In the genomic region with DNA sequence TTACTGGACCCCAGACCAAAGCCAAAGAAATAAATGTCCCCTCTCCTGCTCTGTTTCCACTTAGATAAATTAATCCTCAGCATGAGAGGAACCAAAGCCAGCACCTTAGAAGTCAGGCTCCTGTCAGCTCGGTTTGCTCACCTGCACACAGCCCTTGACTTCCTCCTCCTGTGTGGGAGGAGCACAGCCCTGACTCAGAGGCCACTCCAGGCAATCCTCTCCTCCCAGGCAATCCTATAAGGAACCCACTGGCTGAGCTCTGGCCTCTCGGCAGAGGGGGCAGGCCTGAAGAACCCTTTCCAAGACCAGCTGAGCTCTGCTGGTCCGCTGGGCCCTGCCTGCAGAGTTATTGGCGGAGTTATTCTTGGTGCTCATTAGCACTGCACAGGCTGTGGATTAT, we compare ENCODE assay signal across 11 cellular contexts. TPM values are rescaled to one million over a fixed set of nuclear protein-coding genes. Genes with fewer than 3 reads are reported as not detected.
DNase-seq lines count a peak whose midpoint lies in the region; ATAC-seq, FAIRE-seq and TF ChIP-seq lines count a peak whose summit lies in the region.
"Had no signal": no experiment of that assay in that cellular context is flagged by ENCODE, and none has a peak within 500 bp of the region (broad histone marks: within the 10 kb centered on the region; RNA-seq: fewer than 3 reads in every experiment).

No MANE protein-coding gene starts in this region.

- H3K36me3 Mint-ChIP-seq in activated CD4-positive, alpha-beta T cell treated with anti-CD3 and anti-CD28 coated beads, Interleukin-2, amount 10 ng/mL, durations not matched to agents 24 days and 14 days (ENCODE audit: low read depth): peaks cover 2% of the 10 kb centered on the region
- H3K36me3 Mint-ChIP-seq: IgD-negative memory B cell had no signal

- peaks cover 71% of the 10 kb centered on the region for H3K4me1 Mint-ChIP-seq in activated CD4-positive, alpha-beta T cell treated with anti-CD3 and anti-CD28 coated beads, Interleukin-2, amount 10 ng/mL, durations not matched to agents 24 days and 14 days

- no peak overlapping the region for H3K4me3 Mint-ChIP-seq in activated CD4-positive, alpha-beta T cell treated with anti-CD3 and anti-CD28 coated beads, Interleukin-2, amount 10 ng/mL, durations not matched to agents 24 days and 14 days
- H3K4me3 Mint-ChIP-seq: activated B cell treated with CpG ODN at 0.5 μM for 24 hours, IgD-negative memory B cell had no signal

- no peaks in the 10 kb centered on the region for H3K9me3 ChIP-seq in upper lobe of left lung

- peaks cover 1% of the 10 kb centered on the region for H3K9me3 Mint-ChIP-seq in activated CD4-positive, alpha-beta T cell treated with anti-CD3 and anti-CD28 coated beads, Interleukin-2, amount 10 ng/mL, durations not matched to agents 24 days and 14 days
- H3K9me3 Mint-ChIP-seq: activated B cell treated with CpG ODN at 0.5 μM for 24 hours, IgD-negative memory B cell had no signal

- H3K27me3 ChIP-seq in upper lobe of left lung: no peaks in the 10 kb centered on the region

- H3K27ac Mint-ChIP-seq in activated CD4-positive, alpha-beta T cell treated with anti-CD3 and anti-CD28 coated beads, Interleukin-2, amount 10 ng/mL, durations not matched to agents 24 days and 14 days: peak overlapping the region; percentile 10
- H3K27ac Mint-ChIP-seq: activated B cell treated with CpG ODN at 0.5 μM for 24 hours had no signal

- H3K27ac ChIP-seq in RWPE1 (no peak overlapping the region), upper lobe of left lung (no peak overlapping the region)

- H3K27me3 Mint-ChIP-seq in activated CD4-positive, alpha-beta T cell treated with anti-CD3 and anti-CD28 coated beads, Interleukin-2, amount 10 ng/mL, durations not matched to agents 24 days and 14 days: no peaks in the 10 kb centered on the region

- no peak overlapping the region for H3K4me3 ChIP-seq in upper lobe of left lung

- ATAC-seq in upper lobe of left lung (ENCODE audit: low FRiP score in 2 of 2): peak; percentile 35 to 88

- TF ChIP-seq POLR2A in upper lobe of left lung (IDR thresholded peaks at IDR 0.05): no peak

- CTCF ChIA-PET in RWPE1 (lab: Yijun Ruan, JAX): interaction anchor here (0.6 to 0.7 kb wide), 2 partner anchors 93 to 1067 kb away, joined by 3 read pairs; no protein-coding TSS in a partner anchor

- intact Hi-C loops in activated CD4-positive, alpha-beta T cell treated with anti-CD3 and anti-CD28 coated beads, Interleukin-2, amount 10 ng/mL, durations not matched to agents 24 days and 14 days (cut with micrococcal nuclease): loop anchor here (1.0 to 2.0 kb wide), 2 partner anchors 11 to 14 kb away; no protein-coding TSS in a partner anchor

- TF ChIP-seq EP300 in upper lobe of left lung (IDR thresholded peaks at IDR 0.05): no peak

- 68 to 83% methylated on average over 3 to 4 of the region's 4 CpGs for WGBS in upper lobe of left lung, 2 donors

- no peak for TF ChIP-seq CTCF in RWPE1 (conservative IDR thresholded peaks at IDR 0.05; ENCODE audit: low read depth)
- no peak for TF ChIP-seq CTCF in upper lobe of left lung (IDR thresholded peaks at IDR 0.05)

- no peak for FAIRE-seq in frontal cortex (lab: Jason Lieb, UNC)

- no peak for DNase-seq in activated CD4-positive, alpha-beta T cell treated with anti-CD3 and anti-CD28 coated beads, Interleukin-2, amount 10 ng/mL, durations not matched to agents 24 days and 14 days
- no peak for DNase-seq in activated CD4-positive, alpha-beta T cell treated with anti-CD3 and anti-CD28 coated beads for 1 hour
- DNase-seq in RWPE1 (ENCODE audit: low spot score) (peak; percentile 67), islet precursor cell (peak; percentile 87), upper lobe of left lung (peak in 1 of 2 donors; percentile 82), NCI-H2227 treated with DMSO at 0.1 percent for 48 hours (lab: John Stamatoyannopoulos, UW) (no peak), frontal cortex (ENCODE audit: low spot score in 2 of 2) (no peak), mesenteric fat pad (ENCODE audit: low spot score) (no peak)
- DNase-seq: activated B cell treated with CpG ODN at 0.5 μM for 24 hours, amniotic stem cell had no signal

- H3K36me3 ChIP-seq in upper lobe of left lung: no peaks in the 10 kb centered on the region

- POLR2A ChIA-PET in RWPE1 (lab: Yijun Ruan, JAX; ENCODE audit: low non-redundant PET): no interaction called here

- H3K4me1 ChIP-seq in upper lobe of left lung: peaks cover 18 to 23% (median 18%) of the 10 kb centered on the region in 4 donors

RNA-seq across cellular contexts. Expression of a gene that starts 30.8 kb away (rescaled TPM):
- 0.80 and 0.93 TPM in 2 replicates for total RNA-seq in activated CD4-positive, alpha-beta T cell treated with anti-CD3 and anti-CD28 coated beads, Interleukin-2, amount 10 ng/mL, durations not matched to agents 24 days and 14 days
- total RNA-seq in upper lobe of left lung (under 1 TPM in 4 of 6 donors, not detected in 2; 0.40 to 0.89 (median 0.75) TPM), frontal cortex (not detected), mesenteric fat pad (not detected)
- total RNA-seq: activated B cell treated with CpG ODN at 0.5 μM for 24 hours had no signal

Comparison
In these comparisons a context has a peak if more than half of its experiments do, and no peak if none do; other contexts are left out.
1. DNase-seq: peak in RWPE1 (single experiment) and islet precursor cell (single experiment); none in activated CD4-positive, alpha-beta T cell treated with anti-CD3 and anti-CD28 coated beads, Interleukin-2, amount 10 ng/mL, durations not matched to agents 24 days and 14 days (single experiment), activated CD4-positive, alpha-beta T cell treated with anti-CD3 and anti-CD28 coated beads for 1 hour (single experiment), NCI-H2227 treated with DMSO at 0.1 percent for 48 hours (single experiment), frontal cortex (0 of 2) and mesenteric fat pad (single experiment).